Comparison of ENCODE assay signal across 37 cellular contexts in genomic region chr6:50965495-50965894, GRCh38.
"Had no signal": no experiment of that assay in that cellular context is flagged by ENCODE, and none has a peak within 500 bp of the region (broad histone marks: within the 10 kb centered on the region; RNA-seq: fewer than 3 reads in every experiment).

No MANE protein-coding gene starts in this region.

- H3K4me3 ChIP-seq: adrenal gland, ascending aorta, body of pancreas, breast epithelium, cardiac muscle cell had no signal

- H3K36me3 Mint-ChIP-seq: activated naive CD4-positive, alpha-beta T cell treated with anti-CD3 and anti-CD28 coated beads, Interleukin-2, amount 10 ng/mL, durations not matched to agents 7 days and 5 days; activated naive CD4-positive, alpha-beta T cell treated with anti-CD3 and anti-CD28 coated beads, Interleukin-2, amount 50 U/mL, for 24 hours; activated naive CD4-positive, alpha-beta T cell treated with anti-CD3 and anti-CD28 coated beads, Interleukin-2, amount 50 U/mL, for 72 hours; activated naive CD8-positive, alpha-beta T cell; activated naive CD8-positive, alpha-beta T cell treated with anti-CD3 and anti-CD28 coated beads for 36 hours; activated naive CD8-positive, alpha-beta T cell treated with anti-CD3 and anti-CD28 coated beads, Interleukin-2, amount 10 ng/mL, durations not matched to agents 7 days and 5 days; brain had no signal

- ATAC-seq: activated naive CD4-positive, alpha-beta T cell treated with anti-CD3 and anti-CD28 coated beads, Interleukin-2, amount 50 U/mL, for 72 hours; activated naive CD8-positive, alpha-beta T cell treated with anti-CD3 and anti-CD28 coated beads, Interleukin-2, amount 50 U/mL, for 24 hours; activated T-cell treated with anti-CD3 and anti-CD28 coated beads, Interleukin-2, amount 50 U/mL, for 4 hours; activated T-cell treated with anti-CD3 and anti-CD28 coated beads, Interleukin-2, amount 50 U/mL, for 72 hours; activated T-helper 17 cell treated with anti-CD3 and anti-CD28 coated beads, Interleukin-2, amount 50 U/mL, for 72 hours; body of pancreas had no signal

- H3K27me3 Mint-ChIP-seq: activated naive CD4-positive, alpha-beta T cell treated with anti-CD3 and anti-CD28 coated beads, Interleukin-2, amount 10 ng/mL, durations not matched to agents 7 days and 5 days; activated naive CD4-positive, alpha-beta T cell treated with anti-CD3 and anti-CD28 coated beads, Interleukin-2, amount 50 U/mL, for 24 hours; activated naive CD8-positive, alpha-beta T cell; activated naive CD8-positive, alpha-beta T cell treated with anti-CD3 and anti-CD28 coated beads for 36 hours; activated naive CD8-positive, alpha-beta T cell treated with anti-CD3 and anti-CD28 coated beads, Interleukin-2, amount 10 ng/mL, durations not matched to agents 7 days and 5 days; activated naive CD8-positive, alpha-beta T cell treated with anti-CD3 and anti-CD28 coated beads, Interleukin-2, amount 50 U/mL, for 24 hours; activated T-cell treated with anti-CD3 and anti-CD28 coated beads, Interleukin-2, amount 50 U/mL, for 24 hours; activated T-helper 17 cell treated with anti-CD3 and anti-CD28 coated beads, Interleukin-2, amount 50 U/mL, for 72 hours; central memory CD8-positive, alpha-beta T cell had no signal

- H3K36me3 ChIP-seq: adrenal gland, ascending aorta, brain microvascular endothelial cell, breast epithelium, cardiac muscle cell had no signal

- H3K4me1 ChIP-seq: adrenal gland, ascending aorta, body of pancreas, breast epithelium had no signal

- H3K27ac Mint-ChIP-seq: activated naive CD4-positive, alpha-beta T cell treated with anti-CD3 and anti-CD28 coated beads for 36 hours; activated naive CD4-positive, alpha-beta T cell treated with anti-CD3 and anti-CD28 coated beads, Interleukin-2, amount 10 ng/mL, durations not matched to agents 7 days and 5 days; activated naive CD4-positive, alpha-beta T cell treated with anti-CD3 and anti-CD28 coated beads, Interleukin-2, amount 50 U/mL, for 24 hours; activated naive CD4-positive, alpha-beta T cell treated with anti-CD3 and anti-CD28 coated beads, Interleukin-2, amount 50 U/mL, for 72 hours; activated naive CD8-positive, alpha-beta T cell; activated naive CD8-positive, alpha-beta T cell treated with anti-CD3 and anti-CD28 coated beads for 36 hours; activated naive CD8-positive, alpha-beta T cell treated with anti-CD3 and anti-CD28 coated beads, Interleukin-2, amount 10 ng/mL, durations not matched to agents 7 days and 5 days; activated naive CD8-positive, alpha-beta T cell treated with anti-CD3 and anti-CD28 coated beads, Interleukin-2, amount 50 U/mL, for 24 hours; activated T-cell treated with anti-CD3 and anti-CD28 coated beads, Interleukin-2, amount 50 U/mL, for 24 hours; activated T-cell treated with anti-CD3 and anti-CD28 coated beads, Interleukin-2, amount 50 U/mL, for 72 hours; activated T-helper 1 cell treated with anti-CD3 and anti-CD28 coated beads, Interleukin-12 subunit alpha, Interleukin-12 subunit beta, Interleukin-2, Interleukin-4 antibody, amounts not matched to agents 30 ng/mL and 10 ng/mL and 1 ng/mL, durations not matched to agents 14 hours and 24 hours and 36 hours; activated T-helper 17 cell treated with anti-CD3 and anti-CD28 coated beads, Interleukin-2, amount 50 U/mL, for 72 hours; activated T-helper 2 cell treated with anti-CD3 and anti-CD28 coated beads, Interferon-gamma antibody, Interleukin-2, Interleukin-4, amounts not matched to agents 10 μg/mL and 5 μg/mL and 100 μg/mL, durations not matched to agents 14 hours and 24 hours and 36 hours; brain had no signal

- H3K27ac ChIP-seq: adrenal gland, ascending aorta, body of pancreas, brain microvascular endothelial cell, breast epithelium, cardiac muscle cell had no signal

- H3K9me3 ChIP-seq: adrenal gland, ascending aorta, body of pancreas, breast epithelium had no signal

- H3K27me3 ChIP-seq: adrenal gland, ascending aorta, body of pancreas, brain microvascular endothelial cell, breast epithelium had no signal

- H3K4me1 Mint-ChIP-seq: activated naive CD4-positive, alpha-beta T cell treated with anti-CD3 and anti-CD28 coated beads, Interleukin-2, amount 10 ng/mL, durations not matched to agents 7 days and 5 days; activated naive CD4-positive, alpha-beta T cell treated with anti-CD3 and anti-CD28 coated beads, Interleukin-2, amount 50 U/mL, for 24 hours; activated naive CD8-positive, alpha-beta T cell treated with anti-CD3 and anti-CD28 coated beads for 36 hours; activated naive CD8-positive, alpha-beta T cell treated with anti-CD3 and anti-CD28 coated beads, Interleukin-2, amount 10 ng/mL, durations not matched to agents 7 days and 5 days; activated naive CD8-positive, alpha-beta T cell treated with anti-CD3 and anti-CD28 coated beads, Interleukin-2, amount 50 U/mL, for 24 hours; activated T-helper 17 cell treated with anti-CD3 and anti-CD28 coated beads, Interleukin-2, amount 50 U/mL, for 72 hours; brain; central memory CD8-positive, alpha-beta T cell had no signal

- H3K9me3 Mint-ChIP-seq: activated naive CD4-positive, alpha-beta T cell treated with anti-CD3 and anti-CD28 coated beads, Interleukin-2, amount 10 ng/mL, durations not matched to agents 7 days and 5 days; activated naive CD8-positive, alpha-beta T cell treated with anti-CD3 and anti-CD28 coated beads for 36 hours; activated naive CD8-positive, alpha-beta T cell treated with anti-CD3 and anti-CD28 coated beads, Interleukin-2, amount 10 ng/mL, durations not matched to agents 7 days and 5 days; activated T-helper 1 cell treated with anti-CD3 and anti-CD28 coated beads, Interleukin-12 subunit alpha, Interleukin-12 subunit beta, Interleukin-2, Interleukin-4 antibody, amounts not matched to agents 30 ng/mL and 10 ng/mL and 1 ng/mL, durations not matched to agents 14 hours and 24 hours and 36 hours had no signal

- H3K4me3 Mint-ChIP-seq: activated naive CD4-positive, alpha-beta T cell treated with anti-CD3 and anti-CD28 coated beads for 36 hours; activated naive CD4-positive, alpha-beta T cell treated with anti-CD3 and anti-CD28 coated beads, Interleukin-2, amount 10 ng/mL, durations not matched to agents 7 days and 5 days; activated naive CD4-positive, alpha-beta T cell treated with anti-CD3 and anti-CD28 coated beads, Interleukin-2, amount 50 U/mL, for 24 hours; activated naive CD8-positive, alpha-beta T cell; activated naive CD8-positive, alpha-beta T cell treated with anti-CD3 and anti-CD28 coated beads for 36 hours; activated naive CD8-positive, alpha-beta T cell treated with anti-CD3 and anti-CD28 coated beads, Interleukin-2, amount 10 ng/mL, durations not matched to agents 7 days and 5 days; activated naive CD8-positive, alpha-beta T cell treated with anti-CD3 and anti-CD28 coated beads, Interleukin-2, amount 50 U/mL, for 24 hours; activated T-cell treated with anti-CD3 and anti-CD28 coated beads, Interleukin-2, amount 50 U/mL, for 24 hours; activated T-cell treated with anti-CD3 and anti-CD28 coated beads, Interleukin-2, amount 50 U/mL, for 4 hours; activated T-cell treated with anti-CD3 and anti-CD28 coated beads, Interleukin-2, amount 50 U/mL, for 72 hours; activated T-helper 1 cell treated with anti-CD3 and anti-CD28 coated beads, Interleukin-12 subunit alpha, Interleukin-12 subunit beta, Interleukin-2, Interleukin-4 antibody, amounts not matched to agents 30 ng/mL and 10 ng/mL and 1 ng/mL, durations not matched to agents 14 hours and 24 hours and 36 hours; activated T-helper 17 cell treated with anti-CD3 and anti-CD28 coated beads, Interleukin-2, amount 50 U/mL, for 72 hours; brain; central memory CD8-positive, alpha-beta T cell had no signal

- DNase-seq: activated effector memory CD4-positive, alpha-beta T cell treated with anti-CD3 and anti-CD28 coated beads, Interleukin-2, amount 50 U/mL, for 16 hours; activated effector memory CD4-positive, alpha-beta T cell treated with Interleukin-2 at 50 U/mL for 16 hours; activated gamma-delta T cell; activated gamma-delta T cell treated with Interleukin-2 at 50 U/mL for 16 hours; activated naive CD4-positive, alpha-beta T cell; activated naive CD4-positive, alpha-beta T cell treated with anti-CD3 and anti-CD28 coated beads for 36 hours; activated naive CD4-positive, alpha-beta T cell treated with anti-CD3 and anti-CD28 coated beads, Interleukin-2, amount 10 ng/mL, durations not matched to agents 7 days and 5 days; activated naive CD4-positive, alpha-beta T cell treated with anti-CD3 and anti-CD28 coated beads, Interleukin-2, amount 50 U/mL, for 16 hours; activated naive CD4-positive, alpha-beta T cell treated with Interleukin-2 at 50 U/mL for 16 hours; activated naive CD8-positive, alpha-beta T cell treated with anti-CD3 and anti-CD28 coated beads for 36 hours; activated naive CD8-positive, alpha-beta T cell treated with anti-CD3 and anti-CD28 coated beads, Interleukin-2, amount 10 ng/mL, durations not matched to agents 7 days and 5 days; activated naive CD8-positive, alpha-beta T cell treated with anti-CD3 and anti-CD28 coated beads, Interleukin-2, amount 50 U/mL, for 24 hours; activated T-cell treated with anti-CD3 and anti-CD28 coated beads, Interleukin-2, amount 50 U/mL, for 24 hours; activated T-cell treated with anti-CD3 and anti-CD28 coated beads, Interleukin-2, amount 50 U/mL, for 4 hours; activated T-cell treated with anti-CD3 and anti-CD28 coated beads, Interleukin-2, amount 50 U/mL, for 48 hours; activated T-cell treated with anti-CD3 and anti-CD28 coated beads, Interleukin-2, amount 50 U/mL, for 72 hours; adrenal gland; amniotic stem cell; amygdala; anterior cingulate cortex; aorta; body of pancreas; brain microvascular endothelial cell; caudate nucleus; central memory CD4-positive, alpha-beta T cell; cerebellar nuclear complex had no signal
